ENCODE assay signal across 23 cellular contexts in the genomic region with DNA sequence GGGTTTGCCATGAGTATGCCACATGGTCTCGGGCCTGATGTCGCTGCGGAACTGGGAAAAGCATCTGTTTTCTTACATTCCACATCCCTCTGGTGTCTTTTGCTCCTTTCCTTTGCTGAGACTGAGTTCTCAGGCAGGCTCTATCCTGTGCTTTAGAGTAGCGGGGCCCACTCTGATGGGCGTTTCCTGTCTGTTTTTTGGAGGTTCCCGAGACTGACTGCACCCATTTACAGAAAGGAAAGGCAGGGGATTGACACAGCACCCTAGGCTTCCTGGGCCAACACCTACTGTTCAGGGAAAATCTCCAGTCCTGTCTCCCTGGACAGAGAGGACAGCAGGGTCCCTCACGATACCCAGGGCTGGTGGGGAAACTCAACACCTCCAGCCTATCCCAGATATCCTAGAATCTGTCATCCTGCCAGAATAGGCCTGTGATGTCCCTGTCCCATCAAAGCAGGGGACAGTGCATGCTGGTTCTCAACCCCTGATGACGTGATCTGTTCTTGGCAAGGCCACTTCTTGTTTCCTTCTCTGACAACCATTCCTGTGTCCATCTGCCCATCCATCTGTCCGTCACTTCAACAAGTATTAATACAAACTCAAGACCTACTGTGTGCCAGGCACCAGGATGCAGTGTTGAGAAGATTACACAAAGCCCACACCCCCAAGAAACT. TPM values are rescaled to one million over a fixed set of nuclear protein-coding genes. Genes with fewer than 3 reads are reported as not detected.
DNase-seq lines count a peak whose midpoint lies in the region; ATAC-seq and TF ChIP-seq lines count a peak whose summit lies in the region.
"Had no signal": no experiment of that assay in that cellular context is flagged by ENCODE, and none has a peak within 500 bp of the region (broad histone marks: within the 10 kb centered on the region; RNA-seq: fewer than 3 reads in every experiment).

No MANE protein-coding gene starts in this region.

- H3K36me3 ChIP-seq in BLaER1 (peaks cover 28% of the 10 kb centered on the region), cardiac muscle cell (no peaks in the 10 kb centered on the region)
- H3K36me3 ChIP-seq: esophagus squamous epithelium had no signal

- TF ChIP-seq CTCF in cardiac muscle cell (IDR thresholded peaks at IDR 0.05; ENCODE audit: low read depth, low read length): no peak
- TF ChIP-seq CTCF in neural crest cell (conservative IDR thresholded peaks at IDR 0.05): no peak
- TF ChIP-seq CTCF in omental fat pad (IDR thresholded peaks at IDR 0.05): no peak

- H3K9me3 ChIP-seq in BLaER1 (no peaks in the 10 kb centered on the region), T-helper 17 cell (ENCODE audit: control insufficient read depth, low read length, poor library complexity, severe bottlenecking) (no peaks in the 10 kb centered on the region), cardiac muscle cell (ENCODE audit: low read depth) (no peaks in the 10 kb centered on the region)
- H3K9me3 ChIP-seq: esophagus squamous epithelium had no signal

- peak overlapping the region; percentile 58 for H3K4me2 ChIP-seq in BLaER1

- H3K4me1 ChIP-seq in BLaER1: peaks cover 100% of the 10 kb centered on the region
- no peaks in the 10 kb centered on the region for H3K4me1 ChIP-seq in cardiac muscle cell (ENCODE audit: low read depth)

- H3K4me3 Mint-ChIP-seq in T-helper 17 cell (no peak overlapping the region), neural crest cell (peak overlapping the region; percentile 12)
- H3K4me3 Mint-ChIP-seq in activated naive CD4-positive, alpha-beta T cell treated with anti-CD3 and anti-CD28 coated beads, Interleukin-2, amount 10 ng/mL, durations not matched to agents 7 days and 5 days: no peak overlapping the region
- H3K4me3 Mint-ChIP-seq: activated CD4-positive, alpha-beta memory T cell treated with anti-CD3 and anti-CD28 coated beads, Interleukin-2, amount 10 ng/mL, durations not matched to agents 7 days and 5 days; CD8-positive, alpha-beta T cell had no signal

- H3K4me3 ChIP-seq in BLaER1 (no peak overlapping the region), cardiac muscle cell (no peak overlapping the region)
- H3K4me3 ChIP-seq: esophagus squamous epithelium had no signal

- no peaks in the 10 kb centered on the region for H3K9me3 Mint-ChIP-seq in neural crest cell
- H3K9me3 Mint-ChIP-seq in activated naive CD4-positive, alpha-beta T cell treated with anti-CD3 and anti-CD28 coated beads, Interleukin-2, amount 10 ng/mL, durations not matched to agents 7 days and 5 days: no peaks in the 10 kb centered on the region
- H3K9me3 Mint-ChIP-seq: activated CD4-positive, alpha-beta memory T cell treated with anti-CD3 and anti-CD28 coated beads, Interleukin-2, amount 10 ng/mL, durations not matched to agents 7 days and 5 days; CD8-positive, alpha-beta T cell had no signal

- H3K27ac ChIP-seq in BLaER1 (peak overlapping the region; percentile 73), cardiac muscle cell (peak overlapping the region; percentile 62)

- DNase-seq in T-helper 17 cell (no peak), cardiac muscle cell (ENCODE audit: low read depth in 1 of 2, low spot score in 1 of 2) (no peak), neural crest cell (ENCODE audit: low read depth, low spot score) (no peak), omental fat pad (ENCODE audit: low spot score) (no peak), COLO668 (lab: John Stamatoyannopoulos, UW; ENCODE audit: unreplicated experiment) (no peak)
- DNase-seq in activated naive CD4-positive, alpha-beta T cell treated with anti-CD3 and anti-CD28 coated beads, Interleukin-2, amount 10 ng/mL, durations not matched to agents 7 days and 5 days: no peak
- DNase-seq: activated CD4-positive, alpha-beta memory T cell treated with anti-CD3 and anti-CD28 coated beads, Interleukin-2, amount 10 ng/mL, durations not matched to agents 7 days and 5 days; activated CD4-positive, CD25-positive, alpha-beta regulatory T cell; activated gamma-delta T cell treated with Interleukin-2 at 50 U/mL for 16 hours; activated T-cell treated with anti-CD3 and anti-CD28 coated beads for 4 hours; CD8-positive, alpha-beta T cell; cerebellar nuclear complex; effector memory CD4-positive, alpha-beta T cell; esophagus squamous epithelium; HCEC 1CT; left cardiac atrium; NCI-H1092 treated with DMSO at 0.1 percent for 48 hours; NCI-H2107; NCI-H510A treated with DMSO at 0.1 percent for 48 hours; retina had no signal

- ATAC-seq in T-helper 17 cell: no peak
- no peak for ATAC-seq in omental fat pad (ENCODE audit: low FRiP score)
- no peak for ATAC-seq in GM21526 (IDR thresholded peaks at IDR 0.05; ENCODE audit: low FRiP score, unreplicated experiment)
- ATAC-seq: CD8-positive, alpha-beta T cell had no signal

- no peaks in the 10 kb centered on the region for H3K36me3 Mint-ChIP-seq in T-helper 17 cell (ENCODE audit: low read depth)
- no peaks in the 10 kb centered on the region for H3K36me3 Mint-ChIP-seq in neural crest cell (ENCODE audit: low read depth)
- H3K36me3 Mint-ChIP-seq in activated naive CD4-positive, alpha-beta T cell treated with anti-CD3 and anti-CD28 coated beads, Interleukin-2, amount 10 ng/mL, durations not matched to agents 7 days and 5 days: no peaks in the 10 kb centered on the region
- H3K36me3 Mint-ChIP-seq: CD8-positive, alpha-beta T cell had no signal

- peaks cover 7% of the 10 kb centered on the region for H3K27me3 Mint-ChIP-seq in T-helper 17 cell
- peaks cover 2% of the 10 kb centered on the region for H3K27me3 Mint-ChIP-seq in neural crest cell (ENCODE audit: low read depth)
- H3K27me3 Mint-ChIP-seq in activated naive CD4-positive, alpha-beta T cell treated with anti-CD3 and anti-CD28 coated beads, Interleukin-2, amount 10 ng/mL, durations not matched to agents 7 days and 5 days: peaks cover 4% of the 10 kb centered on the region
- H3K27me3 Mint-ChIP-seq: activated CD4-positive, alpha-beta memory T cell treated with anti-CD3 and anti-CD28 coated beads, Interleukin-2, amount 10 ng/mL, durations not matched to agents 7 days and 5 days had no signal

- H3K27ac Mint-ChIP-seq in T-helper 17 cell (peak overlapping the region; percentile 19), neural crest cell (ENCODE audit: unreplicated experiment) (no peak overlapping the region)
- H3K27ac Mint-ChIP-seq in activated naive CD4-positive, alpha-beta T cell treated with anti-CD3 and anti-CD28 coated beads, Interleukin-2, amount 10 ng/mL, durations not matched to agents 7 days and 5 days: no peak overlapping the region
- H3K27ac Mint-ChIP-seq: activated CD4-positive, alpha-beta memory T cell treated with anti-CD3 and anti-CD28 coated beads, Interleukin-2, amount 10 ng/mL, durations not matched to agents 7 days and 5 days; CD8-positive, alpha-beta T cell had no signal

- peaks cover 35% of the 10 kb centered on the region for H4K20me1 ChIP-seq in BLaER1

- H3K4me1 Mint-ChIP-seq in T-helper 17 cell (peaks cover 4% of the 10 kb centered on the region), neural crest cell (peaks cover 41% of the 10 kb centered on the region)
- no peaks in the 10 kb centered on the region for H3K4me1 Mint-ChIP-seq in activated naive CD4-positive, alpha-beta T cell treated with anti-CD3 and anti-CD28 coated beads, Interleukin-2, amount 10 ng/mL, durations not matched to agents 7 days and 5 days
- H3K4me1 Mint-ChIP-seq: activated CD4-positive, alpha-beta memory T cell treated with anti-CD3 and anti-CD28 coated beads, Interleukin-2, amount 10 ng/mL, durations not matched to agents 7 days and 5 days had no signal

- peak overlapping the region; percentile 63 for H3K9ac ChIP-seq in BLaER1

- H3K27me3 ChIP-seq in BLaER1 (no peaks in the 10 kb centered on the region), cardiac muscle cell (no peaks in the 10 kb centered on the region)
- H3K27me3 ChIP-seq: esophagus squamous epithelium had no signal

- CTCF ChIA-PET in activated naive CD4-positive, alpha-beta T cell treated with anti-CD3 and anti-CD28 coated beads, Interleukin-2, amount 10 ng/mL, durations not matched to agents 7 days and 5 days (lab: Charles Lee): no interaction called here

RNA-seq across cellular contexts. Expression of a gene that starts 42.2 kb away (rescaled TPM):
- 1,000 to 10,000 TPM; 1,202 to 1,502 TPM for total RNA-seq in T-helper 17 cell
- total RNA-seq in cardiac muscle cell: 2,244 and 2,883 TPM in 2 replicates
- polyA plus RNA-seq in cardiac muscle cell: 1,007 and 1,036 TPM in 2 replicates
- 4,235 and 4,315 TPM in 2 replicates for total RNA-seq in neural crest cell
- 1,000 to 10,000 TPM; 1,930 to 4,437 (median 3,125) TPM for total RNA-seq in omental fat pad

RNA-seq across cellular contexts. Expression of a gene that starts 57.8 kb away (rescaled TPM):
- total RNA-seq in T-helper 17 cell: under 1 TPM; 0.65 to 0.72 TPM
- total RNA-seq in cardiac muscle cell: 9.0 and 11.3 TPM in 2 replicates
- 1.5 and 2.4 TPM in 2 replicates for polyA plus RNA-seq in cardiac muscle cell
- total RNA-seq in neural crest cell: 0.43 and 0.56 TPM in 2 replicates
- total RNA-seq in omental fat pad: under 1 TPM in 3 of 4 donors, not detected in 1; 0.31 to 0.95 (median 0.36) TPM
- total RNA-seq: RPMI7951 had no signal
